1 cellular context compared by ENCODE assay signal in the genomic region with DNA sequence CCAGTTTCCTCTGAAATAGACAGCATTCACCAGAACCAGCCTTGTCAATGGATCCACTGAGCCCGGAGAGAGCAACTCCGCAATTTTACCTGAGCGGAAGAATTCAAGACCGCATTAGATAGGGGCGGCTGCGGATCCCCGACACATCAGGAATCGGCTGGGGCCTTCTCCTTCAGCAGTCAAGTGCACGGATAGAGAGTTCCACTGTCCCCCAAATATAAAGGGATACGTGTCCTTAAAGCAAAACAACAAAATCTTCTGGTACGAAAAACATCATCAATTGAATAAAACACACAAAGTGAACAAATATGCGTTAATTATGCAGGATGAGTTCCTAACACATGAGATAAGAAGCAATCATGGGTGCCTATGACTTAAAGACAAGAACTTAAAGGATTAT.
TF ChIP-seq lines count a peak whose summit lies in the region.

No MANE protein-coding gene starts in this region.

TF ChIP-seq in IMR-90, 13 proteins besides CTCF, POLR2A, EP300 and RAD21:
- TF ChIP-seq, protein P1, sequence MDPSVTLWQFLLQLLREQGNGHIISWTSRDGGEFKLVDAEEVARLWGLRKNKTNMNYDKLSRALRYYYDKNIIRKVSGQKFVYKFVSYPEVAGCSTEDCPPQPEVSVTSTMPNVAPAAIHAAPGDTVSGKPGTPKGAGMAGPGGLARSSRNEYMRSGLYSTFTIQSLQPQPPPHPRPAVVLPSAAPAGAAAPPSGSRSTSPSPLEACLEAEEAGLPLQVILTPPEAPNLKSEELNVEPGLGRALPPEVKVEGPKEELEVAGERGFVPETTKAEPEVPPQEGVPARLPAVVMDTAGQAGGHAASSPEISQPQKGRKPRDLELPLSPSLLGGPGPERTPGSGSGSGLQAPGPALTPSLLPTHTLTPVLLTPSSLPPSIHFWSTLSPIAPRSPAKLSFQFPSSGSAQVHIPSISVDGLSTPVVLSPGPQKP (IDR thresholded peaks at IDR 0.05; ENCODE audit: borderline replicate concordance, low read depth, low read length), result no peak
- TF ChIP-seq MAFK (IDR thresholded peaks at IDR 0.05; ENCODE audit: low read depth, low read length) (no peak), RFX5 (IDR thresholded peaks at IDR 0.05; ENCODE audit: low read depth, low read length) (no peak), MAZ (IDR thresholded peaks at IDR 0.05; ENCODE audit: borderline replicate concordance, low read depth, low read length) (no peak), BHLHE40 (IDR thresholded peaks at IDR 0.05; ENCODE audit: low read depth, low read length) (no peak), CHD1 (IDR thresholded peaks at IDR 0.05; ENCODE audit: low read depth, low read length) (no peak), SMC3 (IDR thresholded peaks at IDR 0.05; ENCODE audit: low read depth, low read length) (no peak), FOS (IDR thresholded peaks at IDR 0.05; ENCODE audit: low read depth, low read length) (no peak)
- TF ChIP-seq, protein P2, sequence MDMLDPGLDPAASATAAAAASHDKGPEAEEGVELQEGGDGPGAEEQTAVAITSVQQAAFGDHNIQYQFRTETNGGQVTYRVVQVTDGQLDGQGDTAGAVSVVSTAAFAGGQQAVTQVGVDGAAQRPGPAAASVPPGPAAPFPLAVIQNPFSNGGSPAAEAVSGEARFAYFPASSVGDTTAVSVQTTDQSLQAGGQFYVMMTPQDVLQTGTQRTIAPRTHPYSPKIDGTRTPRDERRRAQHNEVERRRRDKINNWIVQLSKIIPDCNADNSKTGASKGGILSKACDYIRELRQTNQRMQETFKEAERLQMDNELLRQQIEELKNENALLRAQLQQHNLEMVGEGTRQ (IDR thresholded peaks at IDR 0.05; ENCODE audit: low read depth, low read length), result no peak
